In genomic region chr6:45538636-45539035, GRCh38 we compare ENCODE assay signal across 18 cellular contexts.
A peak's percentile ranks its signal among the peaks of the same experiment; 100 is the strongest.
DNase-seq lines count a peak whose midpoint lies in the region; ATAC-seq and TF ChIP-seq lines count a peak whose summit lies in the region.
"Had no signal": no experiment of that assay in that cellular context is flagged by ENCODE, and none has a peak within 500 bp of the region (broad histone marks: within the 10 kb centered on the region; RNA-seq: fewer than 3 reads in every experiment).

No MANE protein-coding gene starts in this region.

- no peaks in the 10 kb centered on the region for H3K9me3 Mint-ChIP-seq in natural killer cell treated with Interleukin-12 subunit alpha and Interleukin-12 subunit beta and Interleukin-15 and Interleukin-18, amount 100 ng/mL, for 72 hours
- H3K9me3 Mint-ChIP-seq in natural killer cell (no peaks in the 10 kb centered on the region), nephron progenitor cell (no peaks in the 10 kb centered on the region)
- H3K9me3 Mint-ChIP-seq in central memory CD8-positive, alpha-beta T cell: no peaks in the 10 kb centered on the region
- H3K9me3 Mint-ChIP-seq: neural progenitor cell had no signal

- peak overlapping the region in 1 of 2 donors; percentile 27 for H3K27ac Mint-ChIP-seq in natural killer cell treated with Interleukin-12 subunit alpha and Interleukin-12 subunit beta and Interleukin-15 and Interleukin-18, amount 100 ng/mL, for 72 hours
- H3K27ac Mint-ChIP-seq in natural killer cell (no peak overlapping the region), nephron progenitor cell (peak overlapping the region; percentile 18)
- H3K27ac Mint-ChIP-seq in central memory CD8-positive, alpha-beta T cell (ENCODE audit: low read depth): peak overlapping the region; percentile 60
- H3K27ac Mint-ChIP-seq: activated CD8-positive, alpha-beta memory T cell treated with anti-CD3 and anti-CD28 coated beads, Interleukin-2, amount 10 ng/mL, durations not matched to agents 7 days and 5 days; neural progenitor cell had no signal

- no peak for TF ChIP-seq CTCF in natural killer cell (IDR thresholded peaks at IDR 0.05)
- TF ChIP-seq CTCF in nephron progenitor cell (IDR thresholded peaks at IDR 0.05): no peak

- intact Hi-C loops in natural killer cell (cut with micrococcal nuclease): no loop called here

- peaks cover 0 to 12% of the 10 kb centered on the region in 2 donors for H3K4me1 Mint-ChIP-seq in natural killer cell treated with Interleukin-12 subunit alpha and Interleukin-12 subunit beta and Interleukin-15 and Interleukin-18, amount 100 ng/mL, for 72 hours (ENCODE audit: low read depth in 2 of 2)
- H3K4me1 Mint-ChIP-seq in natural killer cell (no peaks in the 10 kb centered on the region), nephron progenitor cell (peaks cover 14% of the 10 kb centered on the region)
- peaks cover 12% of the 10 kb centered on the region for H3K4me1 Mint-ChIP-seq in central memory CD8-positive, alpha-beta T cell

- H3K36me3 Mint-ChIP-seq in natural killer cell treated with Interleukin-12 subunit alpha and Interleukin-12 subunit beta and Interleukin-15 and Interleukin-18, amount 100 ng/mL, for 72 hours: no peaks in the 10 kb centered on the region
- H3K36me3 Mint-ChIP-seq in natural killer cell: no peaks in the 10 kb centered on the region
- H3K36me3 Mint-ChIP-seq in central memory CD8-positive, alpha-beta T cell (ENCODE audit: insufficient read depth): peaks cover 9% of the 10 kb centered on the region
- H3K36me3 Mint-ChIP-seq in nephron progenitor cell (ENCODE audit: low read depth): no peaks in the 10 kb centered on the region
- H3K36me3 Mint-ChIP-seq: neural progenitor cell had no signal

- no peaks in the 10 kb centered on the region for H3K27me3 Mint-ChIP-seq in natural killer cell treated with Interleukin-12 subunit alpha and Interleukin-12 subunit beta and Interleukin-15 and Interleukin-18, amount 100 ng/mL, for 72 hours
- no peaks in the 10 kb centered on the region for H3K27me3 Mint-ChIP-seq in natural killer cell (ENCODE audit: low read depth in 2 of 2)
- no peaks in the 10 kb centered on the region for H3K27me3 Mint-ChIP-seq in central memory CD8-positive, alpha-beta T cell
- peaks cover 4% of the 10 kb centered on the region for H3K27me3 Mint-ChIP-seq in nephron progenitor cell (ENCODE audit: low read depth, poor library complexity)
- H3K27me3 Mint-ChIP-seq: activated CD8-positive, alpha-beta memory T cell treated with anti-CD3 and anti-CD28 coated beads, Interleukin-2, amount 10 ng/mL, durations not matched to agents 7 days and 5 days had no signal

- ATAC-seq in natural killer cell treated with Interleukin-12 subunit alpha and Interleukin-12 subunit beta and Interleukin-15 and Interleukin-18, amount 100 ng/mL, for 72 hours: no peak
- ATAC-seq in natural killer cell (no peak), SK-N-SH treated with all-trans-retinoic acid at 6 μM for 48 hours (no peak)
- no peak for ATAC-seq in central memory CD8-positive, alpha-beta T cell (replicated peaks; ENCODE audit: extremely low read depth, poor library complexity, severe bottlenecking)
- ATAC-seq: activated CD8-positive, alpha-beta memory T cell treated with anti-CD3 and anti-CD28 coated beads, Interleukin-2, amount 10 ng/mL, durations not matched to agents 7 days and 5 days; left lung; stimulated activated naive CD8-positive, alpha-beta T cell treated with anti-CD3 and anti-CD28 coated beads, Interleukin-15, Interleukin-2, amounts not matched to agents 100 U/mL and 50 U/mL, for 24 hours had no signal

- H3K4me3 Mint-ChIP-seq in natural killer cell treated with Interleukin-12 subunit alpha and Interleukin-12 subunit beta and Interleukin-15 and Interleukin-18, amount 100 ng/mL, for 72 hours: peak overlapping the region; percentile 4
- no peak overlapping the region for H3K4me3 Mint-ChIP-seq in natural killer cell
- H3K4me3 Mint-ChIP-seq in central memory CD8-positive, alpha-beta T cell: no peak overlapping the region
- no peak overlapping the region for H3K4me3 Mint-ChIP-seq in nephron progenitor cell
- H3K4me3 Mint-ChIP-seq: activated CD8-positive, alpha-beta memory T cell treated with anti-CD3 and anti-CD28 coated beads, Interleukin-2, amount 10 ng/mL, durations not matched to agents 7 days and 5 days; neural progenitor cell had no signal

- DNase-seq in natural killer cell treated with Interleukin-12 subunit alpha and Interleukin-12 subunit beta and Interleukin-15 and Interleukin-18, amount 100 ng/mL, for 72 hours (ENCODE audit: low spot score): no peak
- DNase-seq in natural killer cell (no peak), nephron progenitor cell (no peak), NCI-H2227 (lab: John Stamatoyannopoulos, UW; ENCODE audit: unreplicated experiment) (no peak), SKM-1 (lab: John Stamatoyannopoulos, UW; ENCODE audit: unreplicated experiment) (no peak), SW 1271 (lab: John Stamatoyannopoulos, UW) (no peak)
- no peak for DNase-seq in central memory CD8-positive, alpha-beta T cell (ENCODE audit: low spot score in 2 of 2)
- DNase-seq: activated CD8-positive, alpha-beta memory T cell treated with anti-CD3 and anti-CD28 coated beads, Interleukin-2, amount 10 ng/mL, durations not matched to agents 7 days and 5 days; activated naive CD4-positive, alpha-beta T cell treated with anti-CD3 and anti-CD28 coated beads, Interleukin-2, amount 50 U/mL, for 16 hours; AML-193; central memory CD4-positive, alpha-beta T cell; DMS153; MG63; SHP77; stimulated activated naive CD8-positive, alpha-beta T cell treated with anti-CD3 and anti-CD28 coated beads, Interleukin-15, Interleukin-2, amounts not matched to agents 100 U/mL and 50 U/mL, for 24 hours had no signal

TF ChIP-seq in SK-N-SH treated with all-trans-retinoic acid at 6 μM for 48 hours, 23 proteins besides CTCF, POLR2A, EP300 and RAD21:
- TF ChIP-seq PPARA (CRISPR knock-in tag; IDR thresholded peaks at IDR 0.05; ENCODE audit: borderline replicate concordance): no peak
- no peak for TF ChIP-seq OSR1 (CRISPR knock-in tag; IDR thresholded peaks at IDR 0.05)
- no peak for TF ChIP-seq GLIS3 (CRISPR knock-in tag; IDR thresholded peaks at IDR 0.05)
- TF ChIP-seq ZFP30 (CRISPR knock-in tag; IDR thresholded peaks at IDR 0.05): no peak
- no peak for TF ChIP-seq ESRRG (CRISPR knock-in tag; IDR thresholded peaks at IDR 0.05)
- no peak for TF ChIP-seq RARB (CRISPR knock-in tag; IDR thresholded peaks at IDR 0.05)
- no peak for TF ChIP-seq ARNTL (CRISPR knock-in tag; IDR thresholded peaks at IDR 0.05; ENCODE audit: borderline replicate concordance, low read depth)

Comparison
In these comparisons a context has a peak if more than half of its experiments do, and no peak if none do; other contexts are left out.
1. H3K27ac Mint-ChIP-seq: peak in central memory CD8-positive, alpha-beta T cell (single experiment) and nephron progenitor cell (single experiment); none in natural killer cell (0 of 2).